ENCODE assay signal across 21 cellular contexts in the genomic region with DNA sequence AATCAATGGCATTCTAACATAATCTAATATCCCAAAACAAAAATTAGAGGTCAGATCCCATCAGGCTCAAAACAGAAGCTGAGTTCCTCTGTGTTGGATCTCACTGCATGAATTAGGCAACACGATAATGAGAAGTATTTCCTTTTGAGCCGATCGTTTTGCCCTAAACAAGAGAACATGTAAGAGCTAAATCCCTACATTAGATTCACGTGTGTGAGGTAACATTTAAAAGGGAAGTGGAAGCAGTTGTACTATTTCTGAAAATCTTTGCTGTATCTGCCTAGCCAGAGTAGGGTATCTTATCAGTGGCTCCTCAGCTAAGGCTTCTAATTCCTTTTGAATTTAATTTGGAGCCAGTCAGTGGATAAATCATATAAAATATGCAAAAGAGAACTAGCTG.
DNase-seq lines count a peak whose midpoint lies in the region; ATAC-seq, FAIRE-seq and TF ChIP-seq lines count a peak whose summit lies in the region.
"Had no signal": no experiment of that assay in that cellular context is flagged by ENCODE, and none has a peak within 500 bp of the region (broad histone marks: within the 10 kb centered on the region; RNA-seq: fewer than 3 reads in every experiment).

No MANE protein-coding gene starts in this region.

- H3K27ac ChIP-seq in psoas muscle, result peak overlapping the region; percentile 81
- H3K27ac ChIP-seq: A549, KMS-11 had no signal

- H3K4me3 ChIP-seq in psoas muscle, result no peak overlapping the region
- H3K4me3 ChIP-seq: A549 had no signal

- 43 to 58% (median 48%) methylated on average over 4 of the region's 4 CpGs for WGBS in psoas muscle, 3 donors

- H3K36me3 ChIP-seq in psoas muscle (ENCODE audit: insufficient read depth in 1 of 2, low read depth in 1 of 2), result no peaks in the 10 kb centered on the region

- TF ChIP-seq CTCF in psoas muscle (IDR thresholded peaks at IDR 0.05), result no peak

- intact Hi-C loops in psoas muscle (cut with DNase I), result loop anchor here in 1 of 2 donors (10.0 kb wide), 1 partner anchor 111 kb away; a partner anchor contains a TSS

- H3K27me3 ChIP-seq in psoas muscle (ENCODE audit: insufficient read depth in 3 of 3, low read length in 2 of 3), result no peaks in the 10 kb centered on the region

- peaks cover 43% of the 10 kb centered on the region for H3K4me1 ChIP-seq in psoas muscle
- H3K4me1 ChIP-seq: A549 had no signal

- FAIRE-seq in GM12891 (lab: Jason Lieb, UNC) (no peak), GM19239 (lab: Jason Lieb, UNC) (no peak)
- FAIRE-seq: A549, HTR-8/SVneo had no signal

- no peak for ATAC-seq in psoas muscle
- ATAC-seq: A549, Panc1 had no signal

- no peaks in the 10 kb centered on the region for H3K9me3 ChIP-seq in psoas muscle
- H3K9me3 ChIP-seq: A549 had no signal

- DNase-seq in GM12891 (ENCODE audit: insufficient read length, low spot score) (no peak), NOMO-1 (lab: John Stamatoyannopoulos, UW; ENCODE audit: unreplicated experiment in 2 of 2) (peak; percentile 90 to 95), SKM-1 (lab: John Stamatoyannopoulos, UW; ENCODE audit: unreplicated experiment) (peak; percentile 57), psoas muscle (no peak), GM19239 (ENCODE audit: insufficient read length, low spot score) (no peak), ecto neural progenitor cell (ENCODE audit: low spot score) (no peak), NAMALWA (ENCODE audit: low spot score) (no peak)
- DNase-seq: CD4-positive, CD25-positive, alpha-beta regulatory T cell; DMS79; HCEC 1CT; NCI-H1048; NCI-H1436; NCI-H187 treated with DMSO at 0.1 percent for 48 hours; NCI-H226; NCI-H524; NCI-H774; T1000 had no signal

- no peak for TF ChIP-seq POLR2A in GM12891 (IDR thresholded peaks at IDR 0.05; ENCODE audit: low read depth, low read length)

TF ChIP-seq in GM12891, 5 proteins besides CTCF, POLR2A, EP300 and RAD21:
- no peak for TF ChIP-seq POU2F2 (IDR thresholded peaks at IDR 0.05; ENCODE audit: low read depth, low read length)
- TF ChIP-seq SPI1 (IDR thresholded peaks at IDR 0.05; ENCODE audit: low read depth, low read length), result peak; percentile 76
TF ChIP-seq in GM12891: peak in this region for 1.

Comparison
In these comparisons a context has a peak if more than half of its experiments do, and no peak if none do; other contexts are left out.
1. DNase-seq: peak in NOMO-1 (2 of 2) and SKM-1 (single experiment); none in GM12891 (single experiment), psoas muscle (0 of 2), GM19239 (single experiment), ecto neural progenitor cell (single experiment) and NAMALWA (single experiment).